ENCODE assay signal across 11 cellular contexts in genomic region chr5:169873642-169874041, GRCh38.
DNase-seq lines count a peak whose midpoint lies in the region; ATAC-seq, FAIRE-seq and TF ChIP-seq lines count a peak whose summit lies in the region.
"Had no signal": no experiment of that assay in that cellular context is flagged by ENCODE, and none has a peak within 500 bp of the region (broad histone marks: within the 10 kb centered on the region; RNA-seq: fewer than 3 reads in every experiment).

No MANE protein-coding gene starts in this region.

- peaks cover 9% of the 10 kb centered on the region for H3K4me1 Mint-ChIP-seq in astrocyte (ENCODE audit: low read depth, unreplicated experiment)

- H3K4me1 ChIP-seq in astrocyte (ENCODE audit: insufficient read depth, low read length) (no peaks in the 10 kb centered on the region), prostate gland (replicated peaks) (no peaks in the 10 kb centered on the region), Peyer's patch (no peaks in the 10 kb centered on the region)

- H3K9ac ChIP-seq in astrocyte (ENCODE audit: low read length), result no peak overlapping the region

- no peak overlapping the region for H3K4me2 ChIP-seq in astrocyte (ENCODE audit: low read length)

- no peaks in the 10 kb centered on the region for H3K9me3 Mint-ChIP-seq in astrocyte (ENCODE audit: unreplicated experiment)
- H3K9me3 Mint-ChIP-seq: HFFc6 had no signal

- CTCF ChIA-PET in HEK293T (lab: Yijun Ruan, JAX), result no interaction called here

- H3K27ac Mint-ChIP-seq in astrocyte (ENCODE audit: unreplicated experiment), result no peak overlapping the region
- H3K27ac Mint-ChIP-seq: HFFc6, T-helper 17 cell had no signal

- no peaks in the 10 kb centered on the region for H3K79me2 ChIP-seq in astrocyte (ENCODE audit: insufficient read depth, low read length)

- no peaks in the 10 kb centered on the region for H3K36me3 Mint-ChIP-seq in astrocyte (ENCODE audit: low read depth, unreplicated experiment)

- WGBS in prostate gland, result 71% methylated on average over 5 of the region's 5 CpGs

- H3K27ac ChIP-seq in astrocyte (ENCODE audit: low read depth, low read length) (no peak overlapping the region), prostate gland (no peak overlapping the region), Peyer's patch (no peak overlapping the region)

- no peak overlapping the region for H3K4me3 Mint-ChIP-seq in astrocyte (ENCODE audit: unreplicated experiment)
- H3K4me3 Mint-ChIP-seq: HFFc6, T-helper 17 cell had no signal

- H3K4me3 ChIP-seq in astrocyte (ENCODE audit: insufficient read depth, low read depth, low read length), result no peak overlapping the region
- H3K4me3 ChIP-seq in prostate gland, result no peak overlapping the region
- no peak overlapping the region for H3K4me3 ChIP-seq in Peyer's patch

- intact Hi-C loops in sciatic nerve (cut with DNase I), result no loop called here
- intact Hi-C loops in prostate gland (cut with DNase I), result no loop called here

- H3K27me3 ChIP-seq in astrocyte (ENCODE audit: insufficient read depth, low read length) (no peaks in the 10 kb centered on the region), prostate gland (replicated peaks; ENCODE audit: insufficient read depth) (no peaks in the 10 kb centered on the region), Peyer's patch (no peaks in the 10 kb centered on the region)

- H3K36me3 ChIP-seq in astrocyte (ENCODE audit: insufficient read depth, low read length) (peaks cover 10% of the 10 kb centered on the region), prostate gland (no peaks in the 10 kb centered on the region), Peyer's patch (no peaks in the 10 kb centered on the region)

- no peaks in the 10 kb centered on the region for H4K20me1 ChIP-seq in astrocyte (ENCODE audit: insufficient read depth, low read length)

- H3K9me3 ChIP-seq in astrocyte (ENCODE audit: insufficient read depth, low read depth, low read length) (no peaks in the 10 kb centered on the region), prostate gland (no peaks in the 10 kb centered on the region), Peyer's patch (no peaks in the 10 kb centered on the region)

- no peak overlapping the region for H2AFZ ChIP-seq in astrocyte (ENCODE audit: low read depth, low read length)

- TF ChIP-seq CTCF in astrocyte (IDR thresholded peaks at IDR 0.05; ENCODE audit: insufficient read depth, low read depth, low read length), result no peak
- no peak for TF ChIP-seq CTCF in prostate gland (IDR thresholded peaks at IDR 0.05)
- TF ChIP-seq CTCF in Peyer's patch (IDR thresholded peaks at IDR 0.05), result no peak

- DNase-seq in HEK293T (ENCODE audit: extremely low spot score) (no peak), astrocyte (ENCODE audit: low read depth) (peak; percentile 64), iPS-NIHi11 (ENCODE audit: low spot score) (peak; percentile 15), sciatic nerve (ENCODE audit: low spot score) (no peak), prostate gland (ENCODE audit: low spot score) (no peak), middle frontal gyrus (ENCODE audit: extremely low spot score, low spot score) (no peak), Peyer's patch (no peak)
- DNase-seq: HFFc6, NCI-H526 treated with DMSO at 0.1 percent for 48 hours, T-helper 17 cell had no signal

- no peaks in the 10 kb centered on the region for H3K27me3 Mint-ChIP-seq in astrocyte (ENCODE audit: low read depth, unreplicated experiment)
- H3K27me3 Mint-ChIP-seq: T-helper 17 cell had no signal

- FAIRE-seq in astrocyte (lab: Jason Lieb, UNC), result no peak

- no peak for TF ChIP-seq POLR2A in prostate gland (IDR thresholded peaks at IDR 0.05)
- TF ChIP-seq POLR2A in Peyer's patch (IDR thresholded peaks at IDR 0.05), result no peak

- POLR2A ChIA-PET in HEK293T (lab: Yijun Ruan, JAX), result no interaction called here

- ATAC-seq in sciatic nerve, result peak; percentile 68
- ATAC-seq in HG03025 (IDR thresholded peaks at IDR 0.05; ENCODE audit: low FRiP score, unreplicated experiment), result no peak
- ATAC-seq: T-helper 17 cell had no signal

TF ChIP-seq in HEK293T, 16 proteins besides CTCF, POLR2A, EP300 and RAD21:
- TF ChIP-seq PKNOX1 (IDR thresholded peaks at IDR 0.05) (peak; percentile 62), FOXA1 (IDR thresholded peaks at IDR 0.05) (no peak), BHLHE40 (IDR thresholded peaks at IDR 0.05; ENCODE audit: borderline replicate concordance) (no peak)
TF ChIP-seq in HEK293T: peak in this region for 1.

Comparison
In these comparisons a context has a peak if more than half of its experiments do, and no peak if none do; other contexts are left out.
1. DNase-seq: peak in astrocyte (single experiment) and iPS-NIHi11 (single experiment); none in HEK293T (single experiment), sciatic nerve (single experiment), prostate gland (single experiment), middle frontal gyrus (single experiment) and Peyer's patch (0 of 3).